Comparison of ENCODE assay signal across 8 cellular contexts in genomic region chr4:112636688-112637551, GRCh38. TPM values are rescaled to one million over a fixed set of nuclear protein-coding genes. Genes with fewer than 3 reads are reported as not detected.
A peak's percentile ranks its signal among the peaks of the same experiment; 100 is the strongest.
DNase-seq lines count a peak whose midpoint lies in the region; FAIRE-seq and TF ChIP-seq lines count a peak whose summit lies in the region.

LARP7 (plus strand) TSS chr4:112637143; CDS start chr4:112644670, 7,527 bp downstream.
ZGRF1 (minus strand) TSS chr4:112636909; CDS start chr4:112633176, 3,733 bp downstream.

- H3K14ac ChIP-seq in H1 (ENCODE audit: insufficient read length) = no peak within 1 kb of the TSS
- no peak within 1 kb of the TSS for H3K14ac ChIP-seq in mesenchymal stem cell (ENCODE audit: low read length in 2 of 2)

- peak within 1 kb of the TSS; percentile 44 for H3K56ac ChIP-seq in H1 (replicated peaks; ENCODE audit: insufficient read length, low read depth, low read length)

- peak; percentile 66 to 67 for TF ChIP-seq RAD21 in H1 (IDR thresholded peaks at IDR 0.05 in 1 of 2, conservative IDR thresholded peaks at IDR 0.05 in 1 of 2; ENCODE audit: low read depth in 2 of 2, low read length in 2 of 2)

- peak within 1 kb of the TSS; percentile 86 to 98 (median 96) for H3K4me3 ChIP-seq in H1 (ENCODE audit: extremely low read depth in 1 of 4, insufficient read depth in 2 of 4, low read depth in 3 of 4, low read length in 4 of 4)
- H3K4me3 ChIP-seq in mesenchymal stem cell (ENCODE audit: insufficient read depth in 1 of 2, low read depth in 1 of 2, low read length in 2 of 2) = peak within 1 kb of the TSS; percentile 69 to 95

- H3K23ac ChIP-seq in H1 (ENCODE audit: insufficient read length) (no peak within 1 kb of the TSS), mesenchymal stem cell (ENCODE audit: low read length in 2 of 2) (no peak within 1 kb of the TSS)

- peak within 1 kb of the TSS; percentile 80 for H4K5ac ChIP-seq in H1 (ENCODE audit: insufficient read length, low read depth, low read length)

- H3K18ac ChIP-seq in H1 (ENCODE audit: extremely low read depth, low read length) = peak within 1 kb of the TSS; percentile 92; the same call in 1 of the 2 replicates
- H3K18ac ChIP-seq in mesenchymal stem cell (ENCODE audit: low read depth in 1 of 2, low read length in 2 of 2) = peak within 1 kb of the TSS in 1 of 2 experiments; percentile 64

- H2BK12ac ChIP-seq in H1 (ENCODE audit: low read depth, low read length) = peak within 1 kb of the TSS; percentile 53; the same call in 1 of the 2 replicates
- H2BK12ac ChIP-seq in mesenchymal stem cell (ENCODE audit: low read length in 2 of 2) = no peak within 1 kb of the TSS

- H3K4me2 ChIP-seq in H1 (ENCODE audit: insufficient read depth in 1 of 2, low read depth in 2 of 2, low read length in 2 of 2) (peak within 1 kb of the TSS; percentile 77 to 79), mesenchymal stem cell (ENCODE audit: low read length, poor library complexity, severe bottlenecking) (peak within 1 kb of the TSS; percentile 86)

- peak within 1 kb of the TSS; percentile 58; the same call in 1 of the 2 replicates for H4K8ac ChIP-seq in H1 (ENCODE audit: extremely low read depth, insufficient read depth, low read length)
- peak within 1 kb of the TSS; percentile 87 for H4K8ac ChIP-seq in mesenchymal stem cell (ENCODE audit: low read length)

- POLR2A ChIA-PET in H1 (lab: Charles Lee; ENCODE audit: partially characterized antibody) = interaction anchor here (0.8 to 5.1 kb wide), 8 partner anchors 10 to 128 kb away, joined by 3 to 54 read pairs (median 4); no protein-coding TSS in a partner anchor

- H2BK5ac ChIP-seq in H1 (ENCODE audit: low read depth, low read length) = peak within 1 kb of the TSS; percentile 93
- H2BK5ac ChIP-seq in mesenchymal stem cell (ENCODE audit: low read depth, low read length, poor library complexity, severe bottlenecking) = peak within 1 kb of the TSS; percentile 81

- TF ChIP-seq CTCF in GM20000 (IDR thresholded peaks at IDR 0.05; ENCODE audit: extremely low read depth, missing control alignments) (peak; percentile 76), H1 (IDR thresholded peaks at IDR 0.05; ENCODE audit: control extremely low read depth in 1 of 3, insufficient read depth in 1 of 3, low read depth in 1 of 3, low read length in 3 of 3) (peak; percentile 66 to 83 (median 72))

- no peak within 1 kb of the TSS for H2BK20ac ChIP-seq in H1 (ENCODE audit: low read length)

- H2AK5ac ChIP-seq in H1 (ENCODE audit: low read depth, low read length) (no peak within 1 kb of the TSS; the same call in 1 of the 2 replicates), mesenchymal stem cell (ENCODE audit: low read length, severe bottlenecking) (no peak within 1 kb of the TSS)

- peaks cover 0 to 18% (median 0%) of the 10 kb centered on the region in 4 experiments; a peak in 3 of 8 replicates for H3K36me3 ChIP-seq in H1 (ENCODE audit: control insufficient read depth in 2 of 4, insufficient read depth in 4 of 4, low read length in 3 of 4)
- peaks cover 0 to 7% of the 10 kb centered on the region in 2 experiments for H3K36me3 ChIP-seq in mesenchymal stem cell (ENCODE audit: control insufficient read depth in 1 of 2, insufficient read depth in 2 of 2, low read depth in 1 of 2, low read length in 2 of 2)

- H3K9me3 ChIP-seq in H1 (ENCODE audit: insufficient read depth in 2 of 2, low read depth in 1 of 2, low read length in 1 of 2) = no peaks in the 10 kb centered on the region
- no peaks in the 10 kb centered on the region for H3K9me3 ChIP-seq in mesenchymal stem cell (ENCODE audit: control insufficient read depth, low read length)

- 2% methylated on average over 63 of the region's 66 CpGs; no CpG with 5 or more reads in 1 of the 2 experiments for WGBS in H1 (ENCODE audit: extremely low coverage in 1 of 2, insufficient coverage in 1 of 2, insufficient read length in 1 of 2, insufficient replicate concordance in 2 of 2, low coverage in 1 of 2, low lambda C conversion rate in 2 of 2, missing lambda C conversion rate in 1 of 2), 2 experiments
- WGBS in mesenchymal stem cell = under 1% methylated on average over 64 of the region's 66 CpGs

- peak within 1 kb of the TSS; percentile 87 for H2AFZ ChIP-seq in H1 (ENCODE audit: low read length)
- H2AFZ ChIP-seq in mesenchymal stem cell (ENCODE audit: low read depth, low read length) = peak within 1 kb of the TSS; percentile 84

- H2BK15ac ChIP-seq in H1 (ENCODE audit: low read length) (peak within 1 kb of the TSS; percentile 77; the same call in 1 of the 2 replicates), mesenchymal stem cell (ENCODE audit: low read depth, poor library complexity, severe bottlenecking) (no peak within 1 kb of the TSS)

- H3K27ac ChIP-seq in H1 (ENCODE audit: low read depth, low read length) (peak within 1 kb of the TSS; percentile 95), mesenchymal stem cell (ENCODE audit: low read length, poor library complexity, severe bottlenecking) (peak within 1 kb of the TSS; percentile 90)

- H3K4ac ChIP-seq in H1 (replicated peaks; ENCODE audit: insufficient read length, low read depth, low read length) (no peak within 1 kb of the TSS), mesenchymal stem cell (ENCODE audit: low read depth in 1 of 2, low read length in 2 of 2) (peak within 1 kb of the TSS; percentile 41 to 58)

- H4K91ac ChIP-seq in H1 (replicated peaks; ENCODE audit: insufficient read length, low read length) (peak within 1 kb of the TSS; percentile 62), mesenchymal stem cell (ENCODE audit: low read length) (no peak within 1 kb of the TSS)

- FAIRE-seq in H1 (lab: Jason Lieb, UNC) = peak; percentile 94

- H3K23me2 ChIP-seq in H1 (ENCODE audit: low read depth, low read length) = no peaks in the 10 kb centered on the region; the same call in 1 of the 2 replicates

- TF ChIP-seq POLR2A in H1 (IDR thresholded peaks at IDR 0.05; ENCODE audit: control extremely low read depth in 1 of 2, low read depth in 2 of 2, low read length in 2 of 2) = peak in 1 of 2 experiments; percentile 67; a peak in 2 of 3 replicates

- H3K9ac ChIP-seq in H1 (replicated peaks in 1 of 4; ENCODE audit: extremely low read depth in 1 of 4, low read depth in 3 of 4, low read length in 3 of 4) = peak within 1 kb of the TSS; percentile 85 to 98 (median 90)
- H3K9ac ChIP-seq in mesenchymal stem cell (ENCODE audit: low read length) = peak within 1 kb of the TSS; percentile 95

- CTCF ChIA-PET in H1 (lab: Charles Lee; ENCODE audit: partially characterized antibody) = interaction anchor here (0.6 to 3.8 kb wide), 17 partner anchors 9 to 303 kb away, joined by 3 to 58 read pairs (median 3); no protein-coding TSS in a partner anchor

- H2BK120ac ChIP-seq in H1 (replicated peaks; ENCODE audit: low read depth, low read length) (peak within 1 kb of the TSS; percentile 26), mesenchymal stem cell (ENCODE audit: low read depth, low read length) (peak within 1 kb of the TSS; percentile 39)

- H3K79me2 ChIP-seq in H1 (ENCODE audit: control insufficient read depth in 1 of 2, insufficient read depth in 2 of 2, low read length in 2 of 2) = peaks cover 13 to 86% of the 10 kb centered on the region in 2 experiments; a peak in 3 of 4 replicates

- TF ChIP-seq EP300 in H1 (IDR thresholded peaks at IDR 0.05; ENCODE audit: borderline replicate concordance in 1 of 2, low read depth in 2 of 2, low read length in 2 of 2) = peak in 1 of 2 experiments; percentile 52; a peak in 1 of 3 replicates

- no peaks in the 10 kb centered on the region for H3K27me3 ChIP-seq in H1 (replicated peaks in 1 of 4; ENCODE audit: control insufficient read depth in 3 of 4, extremely low read depth in 1 of 4, insufficient read depth in 3 of 4, low read length in 3 of 4)
- H3K27me3 ChIP-seq in mesenchymal stem cell (ENCODE audit: control insufficient read depth in 1 of 2, insufficient read depth in 1 of 2, low read length in 2 of 2) = no peaks in the 10 kb centered on the region

- H3K4me1 ChIP-seq in H1 (replicated peaks in 1 of 4; ENCODE audit: control insufficient read depth in 3 of 4, insufficient read depth in 4 of 4, low read length in 3 of 4) = peaks cover 0 to 9% (median 1%) of the 10 kb centered on the region in 4 experiments; a peak in 2 of 7 replicates
- H3K4me1 ChIP-seq in mesenchymal stem cell (ENCODE audit: control insufficient read depth, insufficient read depth, low read depth, low read length) = peaks cover 5% of the 10 kb centered on the region

- H4K20me1 ChIP-seq in H1 (replicated peaks in 1 of 2; ENCODE audit: control insufficient read depth in 1 of 2, insufficient read depth in 2 of 2, low read length in 2 of 2) = no peaks in the 10 kb centered on the region

- DNase-seq in COR-L47 (lab: John Stamatoyannopoulos, UW) (peak; percentile 98), GM20000 (ENCODE audit: low spot score) (peak; percentile 86), HT-29 (ENCODE audit: low spot score) (peak; percentile 98), NOMO-1 (lab: John Stamatoyannopoulos, UW; ENCODE audit: unreplicated experiment in 2 of 2) (peak; percentile 98 to 99), H1 (ENCODE audit: low read depth in 1 of 2, low spot score in 2 of 2) (peak; percentile 96 to 97), mesenchymal stem cell (peak; percentile 99)
- peak; percentile 94 to 98 for DNase-seq in activated CD8-positive, alpha-beta memory T cell treated with anti-CD3 and anti-CD28 coated beads for 4 hours (ENCODE audit: low read depth in 2 of 2)
- peak; percentile 94 for DNase-seq in stimulated activated CD8-positive, alpha-beta memory T cell treated with anti-CD3 and anti-CD28 coated beads, Interleukin-12 subunit alpha, Interleukin-12 subunit beta, amount 100 ng/mL, for 4 hours (ENCODE audit: low read depth)

- H3K79me1 ChIP-seq in H1 (ENCODE audit: low read depth, low read length) (peaks cover 4% of the 10 kb centered on the region; the same call in 1 of the 2 replicates), mesenchymal stem cell (replicated peaks; ENCODE audit: low read length, poor library complexity, severe bottlenecking) (peaks cover 25% of the 10 kb centered on the region)

RNA-seq across cellular contexts. Expression of gene LARP7, which starts in this region (rescaled TPM):
- 12.2 and 17.3 TPM in 2 replicates for total RNA-seq in HT-29 (2014; rRNA removed; shearing (Covaris generic))
- 38.3 and 40.1 TPM in 2 replicates for total RNA-seq in H1 (2021; fragmentation: NEBNext Ultra II Directional; extraction: Animal tissue kit (Norgen Biotek cat#: 25700))
- polyA plus RNA-seq in H1 (2011; rRNA removed) = 4.1 and 9.3 TPM in 2 replicates
- polyA plus RNA-seq in H1 (2011; cell fraction: cytosol; rRNA removed) = 20.7 TPM
- 2.8 TPM for polyA plus RNA-seq in H1 (2011; cell fraction: nucleus; rRNA removed)
- polyA plus RNA-seq in H1 (2012, experiment 1 of 2) = 35.0 to 61.3 TPM (median 43.5 TPM) in 4 replicates
- polyA plus RNA-seq in H1 (2012, experiment 2 of 2) = 22.6 TPM
- polyA plus RNA-seq in H1 (2013, experiment 1 of 2) = 64.4 TPM
- 58.7 TPM for polyA plus RNA-seq in H1 (2013, experiment 2 of 2)
- polyA minus RNA-seq in H1 (2011; rRNA and poly(A)+ RNA removed) = 2.6 and 5.8 TPM in 2 replicates
- 11.7 TPM for polyA minus RNA-seq in H1 (2011; cell fraction: cytosol; rRNA and poly(A)+ RNA removed)
- 14.7 TPM for polyA minus RNA-seq in H1 (2011; cell fraction: nucleus; rRNA and poly(A)+ RNA removed)
- polyA plus RNA-seq in mesenchymal stem cell (2013, experiment 1 of 2) = 60.7 TPM
- 74.8 TPM for polyA plus RNA-seq in mesenchymal stem cell (2013, experiment 2 of 2)

RNA-seq across cellular contexts. Expression of gene ZGRF1, which starts in this region (rescaled TPM):
- 3.8 and 4.6 TPM in 2 replicates for total RNA-seq in HT-29 (2014; rRNA removed; shearing (Covaris generic))
- total RNA-seq in H1 (2021; fragmentation: NEBNext Ultra II Directional; extraction: Animal tissue kit (Norgen Biotek cat#: 25700)) = 43.7 and 44.6 TPM in 2 replicates
- 7.7 and 12.0 TPM in 2 replicates for polyA plus RNA-seq in H1 (2011; rRNA removed)
- 22.7 TPM for polyA plus RNA-seq in H1 (2011; cell fraction: cytosol; rRNA removed)
- 12.5 TPM for polyA plus RNA-seq in H1 (2011; cell fraction: nucleus; rRNA removed)
- polyA plus RNA-seq in H1 (2012, experiment 1 of 2) = 17.1 to 32.9 TPM (median 21.1 TPM) in 4 replicates
- 1.4 TPM for polyA plus RNA-seq in H1 (2012, experiment 2 of 2)
- 25.4 TPM for polyA plus RNA-seq in H1 (2013, experiment 1 of 2)
- 22.5 TPM for polyA plus RNA-seq in H1 (2013, experiment 2 of 2)
- polyA minus RNA-seq in H1 (2011; rRNA and poly(A)+ RNA removed) = 13.9 and 21.8 TPM in 2 replicates
- polyA minus RNA-seq in H1 (2011; cell fraction: cytosol; rRNA and poly(A)+ RNA removed) = 20.0 TPM
- polyA minus RNA-seq in H1 (2011; cell fraction: nucleus; rRNA and poly(A)+ RNA removed) = 50.5 TPM
- polyA plus RNA-seq in mesenchymal stem cell (2013, experiment 1 of 2) = 1.8 TPM
- polyA plus RNA-seq in mesenchymal stem cell (2013, experiment 2 of 2) = 1.6 TPM

Comparison
In these comparisons a context has a peak if more than half of its experiments do, and no peak if none do; other contexts are left out.
1. Peak in every context shown above with its lines: DNase-seq, H3K4me3 ChIP-seq and H3K27ac ChIP-seq.